In genomic region chr11:62592216-62592815, GRCh38 we compare ENCODE assay signal across 6 cellular contexts. TPM values are rescaled to one million over a fixed set of nuclear protein-coding genes. Genes with fewer than 3 reads are reported as not detected.
DNase-seq lines count a peak whose midpoint lies in the region; ATAC-seq, FAIRE-seq and TF ChIP-seq lines count a peak whose summit lies in the region.

No MANE protein-coding gene starts in this region.

- H3K27ac ChIP-seq in pancreas, result peak overlapping the region; percentile 81 to 93 (median 88)

- no peaks in the 10 kb centered on the region for H3K9me3 ChIP-seq in pancreas

- no peaks in the 10 kb centered on the region for H3K27me3 ChIP-seq in pancreas

- 8% methylated on average over 11 of the region's 11 CpGs for WGBS in pancreas, 2 donors

- DNase-seq in Jurkat, Clone E6-1 (ENCODE audit: low read depth, low spot score), result no peak
- DNase-seq in choroid plexus epithelial cell (ENCODE audit: low read depth), result no peak
- no peak for DNase-seq in pancreas
- DNase-seq in dermis blood vessel endothelial cell, result no peak
- DNase-seq in NCI-H1417 (lab: John Stamatoyannopoulos, UW), result no peak

- peaks cover 0 to 49% (median 21%) of the 10 kb centered on the region in 3 donors for H3K36me3 ChIP-seq in pancreas

- TF ChIP-seq CTCF in choroid plexus epithelial cell (conservative IDR thresholded peaks at IDR 0.05; ENCODE audit: low read depth, low read length) (no peak), pancreas (IDR thresholded peaks at IDR 0.05) (no peak)

- FAIRE-seq in pancreas (lab: Jason Lieb, UNC), result no peak

- peak overlapping the region; percentile 99 for H3K4me3 ChIP-seq in Jurkat, Clone E6-1 (ENCODE audit: low read length)
- H3K4me3 ChIP-seq in choroid plexus epithelial cell (ENCODE audit: low read depth, low read length) (peak overlapping the region; percentile 66), pancreas (peak overlapping the region; percentile 21 to 77 (median 52))

- peak; percentile 5 to 15 (median 7) for ATAC-seq in pancreas
- ATAC-seq in HG03175 (IDR thresholded peaks at IDR 0.05; ENCODE audit: unreplicated experiment), result no peak

- intact Hi-C loops in pancreas (cut with DNase I), result no loop called here

- peaks cover 8 to 23% (median 19%) of the 10 kb centered on the region in 3 donors for H3K4me1 ChIP-seq in pancreas

RNA-seq across cellular contexts. Expression of gene TUT1, which starts 1.0 kb away (rescaled TPM):
- polyA plus RNA-seq in Jurkat, Clone E6-1 (2012; ENCODE audit: insufficient read depth, insufficient read length), result 33.1 TPM
- 10 to 100 TPM; 12.0 to 20.3 (median 14.6) TPM for total RNA-seq in pancreas
- 10 to 100 TPM; 24.6 to 33.4 TPM for polyA plus RNA-seq in pancreas
- total RNA-seq in dermis blood vessel endothelial cell, result 13.8 and 15.1 TPM in 2 replicates

RNA-seq across cellular contexts. Expression of gene MTA2, which starts 9.3 kb away (rescaled TPM):
- 194 TPM for polyA plus RNA-seq in Jurkat, Clone E6-1 (2012; ENCODE audit: insufficient read depth, insufficient read length)
- total RNA-seq in pancreas (10 to 100 TPM; 14.7 to 35.6 (median 23.0) TPM), dermis blood vessel endothelial cell (190 and 209 TPM in 2 replicates)
- polyA plus RNA-seq in pancreas, result 10 to 100 TPM; 28.7 to 42.3 TPM

RNA-seq across cellular contexts. Expression of gene EEF1G, which starts 18.6 kb away (rescaled TPM):
- 2,178 TPM for polyA plus RNA-seq in Jurkat, Clone E6-1 (2012; ENCODE audit: insufficient read depth, insufficient read length)
- 1,000 to 10,000 TPM in 4 of 6 donors, 100 to 1,000 TPM in 2; 723 to 1,171 (median 1,053) TPM for total RNA-seq in pancreas
- 100 to 1,000 TPM; 630 to 745 TPM for polyA plus RNA-seq in pancreas
- total RNA-seq in dermis blood vessel endothelial cell, result 1,345 and 1,561 TPM in 2 replicates

RNA-seq across cellular contexts. Expression of gene EML3, which starts 20.3 kb away (rescaled TPM):
- polyA plus RNA-seq in Jurkat, Clone E6-1 (2012; ENCODE audit: insufficient read depth, insufficient read length), result 69.3 TPM
- 10 to 100 TPM; 22.0 to 34.1 (median 23.4) TPM for total RNA-seq in pancreas
- polyA plus RNA-seq in pancreas, result 10 to 100 TPM; 70.7 to 86.4 TPM
- total RNA-seq in dermis blood vessel endothelial cell, result 40.2 and 42.1 TPM in 2 replicates

RNA-seq across cellular contexts. Expression of gene ROM1, which starts 20.7 kb away (rescaled TPM):
- polyA plus RNA-seq in Jurkat, Clone E6-1 (2012; ENCODE audit: insufficient read depth, insufficient read length), result 2.4 TPM
- 1 to 10 TPM in 4 of 6 donors, under 1 TPM in 2; 0.65 to 2.8 (median 1.6) TPM for total RNA-seq in pancreas
- 1 to 10 TPM; 5.1 to 5.6 TPM for polyA plus RNA-seq in pancreas
- 5.4 and 5.6 TPM in 2 replicates for total RNA-seq in dermis blood vessel endothelial cell
